In genomic region chr4:180953572-180953971, GRCh38 we compare ENCODE assay signal across 16 cellular contexts.
DNase-seq lines count a peak whose midpoint lies in the region; ATAC-seq, FAIRE-seq and TF ChIP-seq lines count a peak whose summit lies in the region.
"Had no signal": no experiment of that assay in that cellular context is flagged by ENCODE, and none has a peak within 500 bp of the region (broad histone marks: within the 10 kb centered on the region; RNA-seq: fewer than 3 reads in every experiment).

No MANE protein-coding gene starts in this region.

- no peaks in the 10 kb centered on the region for H3K36me3 ChIP-seq in H1 (ENCODE audit: control insufficient read depth in 2 of 4, insufficient read depth in 4 of 4, low read length in 3 of 4)
- H3K36me3 ChIP-seq: ovary had no signal

- no peak overlapping the region for H2BK20ac ChIP-seq in H1 (ENCODE audit: low read length)

- no peak for TF ChIP-seq EP300 in H1 (IDR thresholded peaks at IDR 0.05; ENCODE audit: borderline replicate concordance in 1 of 2, low read depth in 2 of 2, low read length in 2 of 2)

- H3K18ac ChIP-seq in H1 (ENCODE audit: extremely low read depth, low read length) = no peak overlapping the region

- WGBS in H1 (ENCODE audit: extremely low coverage in 1 of 2, insufficient coverage in 1 of 2, insufficient read length in 1 of 2, insufficient replicate concordance in 2 of 2, low coverage in 1 of 2, low lambda C conversion rate in 2 of 2, missing lambda C conversion rate in 1 of 2), 2 experiments = 81% methylated on average over 4 of the region's 4 CpGs; no CpG with 5 or more reads in 1 of the 2 experiments

- CTCF ChIA-PET in H1 (lab: Charles Lee; ENCODE audit: partially characterized antibody) = interaction anchor here (0.7 to 2.8 kb wide), 17 partner anchors 8 to 289 kb away, joined by 3 to 17 read pairs (median 3); no protein-coding TSS in a partner anchor

- no peak overlapping the region for H2BK5ac ChIP-seq in H1 (ENCODE audit: low read depth, low read length)

- TF ChIP-seq RAD21 in H1 (IDR thresholded peaks at IDR 0.05 in 1 of 2, conservative IDR thresholded peaks at IDR 0.05 in 1 of 2; ENCODE audit: low read depth in 2 of 2, low read length in 2 of 2) = peak; percentile 42 to 57

- no peaks in the 10 kb centered on the region for H3K79me1 ChIP-seq in H1 (ENCODE audit: low read depth, low read length)

- ATAC-seq in GM18858 (IDR thresholded peaks at IDR 0.05; ENCODE audit: unreplicated experiment) = no peak
- ATAC-seq: activated CD4-positive, CD25-positive, alpha-beta regulatory T cell treated with anti-CD3 and anti-CD28 coated beads, Interleukin-2, amount 50 U/mL, for 24 hours had no signal

- H3K79me2 ChIP-seq in H1 (ENCODE audit: control insufficient read depth in 1 of 2, insufficient read depth in 2 of 2, low read length in 2 of 2) = no peaks in the 10 kb centered on the region

- DNase-seq in DMS53 (lab: John Stamatoyannopoulos, UW) (peak; percentile 17), DMS53 treated with DMSO at 0.1 percent for 48 hours (lab: John Stamatoyannopoulos, UW; ENCODE audit: unreplicated experiment) (no peak), NCI-H69 (lab: John Stamatoyannopoulos, UW) (peak; percentile 47), H1 (ENCODE audit: low read depth in 1 of 2, low spot score in 2 of 2) (no peak), renal cortical epithelial cell (ENCODE audit: low read depth) (peak; percentile 1), NCI-H345 (lab: John Stamatoyannopoulos, UW) (no peak)
- DNase-seq in central memory CD4-positive, alpha-beta T cell = no peak
- DNase-seq: activated T-cell treated with anti-CD3 and anti-CD28 coated beads for 4 hours; KBM-7; NCI-H2107; ovary; stimulated activated CD4-positive, alpha-beta T cell treated with anti-CD3 and anti-CD28 coated beads, Interleukin-12 subunit alpha, Interleukin-12 subunit beta, amount 100 ng/mL, for 4 hours; SW 1271 had no signal

- no peaks in the 10 kb centered on the region; a peak in 1 of 7 replicates for H3K4me1 ChIP-seq in H1 (replicated peaks in 1 of 4; ENCODE audit: control insufficient read depth in 3 of 4, insufficient read depth in 4 of 4, low read length in 3 of 4)

- no peak overlapping the region for H4K8ac ChIP-seq in H1 (ENCODE audit: extremely low read depth, insufficient read depth, low read length)

- no peak overlapping the region for H2AFZ ChIP-seq in H1 (ENCODE audit: low read length)

- H4K91ac ChIP-seq in H1 (replicated peaks; ENCODE audit: insufficient read length, low read length) = no peak overlapping the region

- no peak for TF ChIP-seq POLR2A in H1 (IDR thresholded peaks at IDR 0.05; ENCODE audit: control extremely low read depth in 1 of 2, low read depth in 2 of 2, low read length in 2 of 2)

- no peak overlapping the region for H3K14ac ChIP-seq in H1 (ENCODE audit: insufficient read length)

- H3K23me2 ChIP-seq in H1 (ENCODE audit: low read depth, low read length) = no peaks in the 10 kb centered on the region

- H3K27ac ChIP-seq in H1 (ENCODE audit: low read depth, low read length) = no peak overlapping the region
- H3K27ac ChIP-seq: ovary had no signal

- H4K5ac ChIP-seq in H1 (ENCODE audit: insufficient read length, low read depth, low read length) = no peak overlapping the region

- no peak overlapping the region; the same call in 1 of the 2 replicates for H2BK12ac ChIP-seq in H1 (ENCODE audit: low read depth, low read length)

- H3K4me3 ChIP-seq in H1 (ENCODE audit: extremely low read depth in 1 of 4, insufficient read depth in 2 of 4, low read depth in 3 of 4, low read length in 4 of 4) = no peak overlapping the region
- H3K4me3 ChIP-seq: ovary had no signal

- no peak overlapping the region for H3K56ac ChIP-seq in H1 (replicated peaks; ENCODE audit: insufficient read length, low read depth, low read length)

- H2BK120ac ChIP-seq in H1 (replicated peaks; ENCODE audit: low read depth, low read length) = no peak overlapping the region

- no peak overlapping the region for H2BK15ac ChIP-seq in H1 (ENCODE audit: low read length)

- no peaks in the 10 kb centered on the region for H3K27me3 ChIP-seq in H1 (replicated peaks in 1 of 4; ENCODE audit: control insufficient read depth in 3 of 4, extremely low read depth in 1 of 4, insufficient read depth in 3 of 4, low read length in 3 of 4)
- H3K27me3 ChIP-seq: ovary had no signal

- no peaks in the 10 kb centered on the region for H4K20me1 ChIP-seq in H1 (replicated peaks in 1 of 2; ENCODE audit: control insufficient read depth in 1 of 2, insufficient read depth in 2 of 2, low read length in 2 of 2)

- peak in 2 of 3 experiments; percentile 41 to 65; a peak in 3 of 4 replicates for TF ChIP-seq CTCF in H1 (IDR thresholded peaks at IDR 0.05; ENCODE audit: control extremely low read depth in 1 of 3, insufficient read depth in 1 of 3, low read depth in 1 of 3, low read length in 3 of 3)

- no peak overlapping the region for H3K4ac ChIP-seq in H1 (replicated peaks; ENCODE audit: insufficient read length, low read depth, low read length)

- no peak overlapping the region for H3K23ac ChIP-seq in H1 (ENCODE audit: insufficient read length)

- no peak overlapping the region for H2AK5ac ChIP-seq in H1 (ENCODE audit: low read depth, low read length)

- no peaks in the 10 kb centered on the region for H3K9me3 ChIP-seq in H1 (ENCODE audit: insufficient read depth in 2 of 2, low read depth in 1 of 2, low read length in 1 of 2)
- H3K9me3 ChIP-seq: ovary had no signal

- POLR2A ChIA-PET in H1 (lab: Charles Lee; ENCODE audit: partially characterized antibody) = no interaction called here

- no peak overlapping the region for H3K9ac ChIP-seq in H1 (replicated peaks in 1 of 4; ENCODE audit: extremely low read depth in 1 of 4, low read depth in 3 of 4, low read length in 3 of 4)

- FAIRE-seq in H1 (lab: Jason Lieb, UNC) = peak; percentile 78
- FAIRE-seq: A204.1 had no signal

- H3K4me2 ChIP-seq in H1 (ENCODE audit: insufficient read depth in 1 of 2, low read depth in 2 of 2, low read length in 2 of 2) = no peak overlapping the region

TF ChIP-seq in H1, 55 proteins besides CTCF, POLR2A, EP300 and RAD21:
- TF ChIP-seq CTBP2 (IDR thresholded peaks at IDR 0.05; ENCODE audit: borderline replicate concordance, insufficient read depth, insufficient read length, low read length) (no peak), SRF (IDR thresholded peaks at IDR 0.05; ENCODE audit: low read depth, low read length) (no peak), TAF1 (IDR thresholded peaks at IDR 0.05; ENCODE audit: low read depth, low read length) (no peak), CHD2 (IDR thresholded peaks at IDR 0.05; ENCODE audit: low read length) (no peak), PHF8 (conservative IDR thresholded peaks at IDR 0.05; ENCODE audit: low read depth, low read length) (no peak), CBX8 (IDR thresholded peaks at IDR 0.05; ENCODE audit: borderline replicate concordance, low read depth, low read length) (no peak), NRF1 (IDR thresholded peaks at IDR 0.05; ENCODE audit: low read depth, low read length) (no peak), TEAD4 (IDR thresholded peaks at IDR 0.05; ENCODE audit: low read depth, low read length) (no peak), MAFK (IDR thresholded peaks at IDR 0.05; ENCODE audit: low read depth, low read length) (no peak), HDAC2 (IDR thresholded peaks at IDR 0.05; ENCODE audit: borderline replicate concordance in 1 of 2, low read depth in 2 of 2, low read length in 2 of 2) (no peak), YY1 (IDR thresholded peaks at IDR 0.05; ENCODE audit: low read depth, low read length) (no peak), RBBP5 (IDR thresholded peaks at IDR 0.05; ENCODE audit: borderline replicate concordance, low read depth, low read length) (no peak), NANOG (IDR thresholded peaks at IDR 0.05; ENCODE audit: insufficient read depth, low read depth, low read length, poor library complexity, severe bottlenecking) (no peak), KDM1A (IDR thresholded peaks at IDR 0.05; ENCODE audit: borderline replicate concordance, low read length) (no peak), ZNF274 (IDR thresholded peaks at IDR 0.05; ENCODE audit: borderline replicate concordance, extremely low read depth, low read length) (no peak), SP2 (IDR thresholded peaks at IDR 0.05; ENCODE audit: low read length) (no peak), GTF2F1 (IDR thresholded peaks at IDR 0.05; ENCODE audit: borderline replicate concordance, low read depth, low read length) (no peak), ATF2 (IDR thresholded peaks at IDR 0.05; ENCODE audit: low read length) (no peak), SP4 (IDR thresholded peaks at IDR 0.05; ENCODE audit: low read length) (no peak)
TF ChIP-seq in H1: peak in this region for 0.

Comparison
In these comparisons a context has a peak if more than half of its experiments do, and no peak if none do; other contexts are left out.
1. DNase-seq: peak in DMS53 (single experiment), NCI-H69 (single experiment) and renal cortical epithelial cell (single experiment); none in DMS53 treated with DMSO at 0.1 percent for 48 hours (single experiment), H1 (0 of 2), NCI-H345 (single experiment) and central memory CD4-positive, alpha-beta T cell (single experiment).